In the genomic region with DNA sequence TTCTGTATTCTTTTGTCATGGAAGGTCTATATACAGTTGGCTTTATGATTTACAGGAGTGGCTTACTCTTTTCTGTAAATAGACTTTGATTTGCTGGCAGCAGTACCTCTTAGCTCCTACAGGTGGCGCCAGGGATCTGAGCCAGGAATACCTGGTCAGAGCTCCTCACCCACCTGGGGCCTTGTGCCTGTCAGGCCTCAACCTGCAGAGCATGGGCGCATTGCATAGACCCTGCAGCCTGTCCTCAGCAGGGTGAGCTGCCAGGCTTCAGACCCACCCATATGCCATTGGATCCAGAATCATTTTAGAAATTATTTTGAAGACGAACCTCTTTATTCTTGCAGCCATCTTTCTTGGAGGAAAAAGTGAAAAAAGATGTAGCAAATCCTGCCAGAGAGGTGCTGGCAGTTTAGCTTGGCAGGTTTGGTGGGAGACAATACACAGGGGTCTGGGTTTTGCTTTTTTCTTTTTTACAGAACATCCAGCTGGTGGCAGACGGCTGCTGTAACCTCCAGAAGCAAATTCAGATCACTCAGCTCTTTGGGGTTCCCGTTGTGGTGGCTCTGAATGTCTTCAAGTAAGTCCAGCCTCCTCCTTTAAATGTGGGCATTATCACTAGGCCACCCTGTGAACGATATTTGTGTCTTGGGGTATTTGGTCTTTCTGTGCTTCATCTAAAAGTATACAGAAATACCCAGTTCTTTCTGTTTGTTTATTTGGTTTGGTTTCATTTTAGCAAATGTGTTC, we compare ENCODE assay signal across 8 cellular contexts.
DNase-seq lines count a peak whose midpoint lies in the region; ATAC-seq, FAIRE-seq and TF ChIP-seq lines count a peak whose summit lies in the region.

No MANE protein-coding gene starts in this region.

- peak; percentile 79 for ATAC-seq in HG03175 (IDR thresholded peaks at IDR 0.05; ENCODE audit: unreplicated experiment)
- peak; percentile 70 for ATAC-seq in activated CD8-positive, alpha-beta T cell treated with anti-CD3 and anti-CD28 coated beads, Interleukin-2, amount 10 ng/mL, durations not matched to agents 7 days and 5 days
- ATAC-seq in stimulated activated effector memory CD8-positive, alpha-beta T cell treated with anti-CD3 and anti-CD28 coated beads, Interleukin-12 subunit alpha, Interleukin-12 subunit beta, amount 100 ng/mL, for 72 hours: peak; percentile 64

- H3K27ac ChIP-seq in endothelial cell of umbilical vein (ENCODE audit: insufficient read depth, low read depth, low read length) (peak overlapping the region; percentile 90), muscle layer of colon (ENCODE audit: low read depth, low read length) (no peak overlapping the region)

- FAIRE-seq in endothelial cell of umbilical vein (lab: Jason Lieb, UNC): no peak

- no peaks in the 10 kb centered on the region for H3K9me3 Mint-ChIP-seq in activated CD8-positive, alpha-beta T cell treated with anti-CD3 and anti-CD28 coated beads, Interleukin-2, amount 10 ng/mL, durations not matched to agents 7 days and 5 days (ENCODE audit: insufficient read depth)
- H3K9me3 Mint-ChIP-seq in stimulated activated effector memory CD8-positive, alpha-beta T cell treated with anti-CD3 and anti-CD28 coated beads, Interleukin-12 subunit alpha, Interleukin-12 subunit beta, amount 100 ng/mL, for 72 hours: no peaks in the 10 kb centered on the region

- no TSS peak for BruUV-seq in endothelial cell of umbilical vein (replicated peaks; lab: Mats Ljungman, UMichigan)

- H3K4me1 Mint-ChIP-seq in activated CD8-positive, alpha-beta T cell treated with anti-CD3 and anti-CD28 coated beads, Interleukin-2, amount 10 ng/mL, durations not matched to agents 7 days and 5 days (ENCODE audit: low read depth): peaks cover 2% of the 10 kb centered on the region
- H3K4me1 Mint-ChIP-seq in stimulated activated effector memory CD8-positive, alpha-beta T cell treated with anti-CD3 and anti-CD28 coated beads, Interleukin-12 subunit alpha, Interleukin-12 subunit beta, amount 100 ng/mL, for 72 hours: peaks cover 6% of the 10 kb centered on the region

- peaks cover 7 to 9% of the 10 kb centered on the region in 2 experiments for H3K36me3 ChIP-seq in endothelial cell of umbilical vein (ENCODE audit: control insufficient read depth in 2 of 2, extremely low read depth in 1 of 2, insufficient read depth in 2 of 2, low read length in 2 of 2)
- H3K36me3 ChIP-seq in muscle layer of colon (ENCODE audit: insufficient read depth, low read length): no peaks in the 10 kb centered on the region

- H3K27ac Mint-ChIP-seq in activated CD8-positive, alpha-beta T cell treated with anti-CD3 and anti-CD28 coated beads, Interleukin-2, amount 10 ng/mL, durations not matched to agents 7 days and 5 days: no peak overlapping the region
- H3K27ac Mint-ChIP-seq in stimulated activated effector memory CD8-positive, alpha-beta T cell treated with anti-CD3 and anti-CD28 coated beads, Interleukin-12 subunit alpha, Interleukin-12 subunit beta, amount 100 ng/mL, for 72 hours: peak overlapping the region; percentile 17

- no peaks in the 10 kb centered on the region for H3K27me3 Mint-ChIP-seq in activated CD8-positive, alpha-beta T cell treated with anti-CD3 and anti-CD28 coated beads, Interleukin-2, amount 10 ng/mL, durations not matched to agents 7 days and 5 days (ENCODE audit: low read depth)

- H3K4me3 ChIP-seq in endothelial cell of umbilical vein (replicated peaks in 1 of 3; ENCODE audit: insufficient read depth in 1 of 3, low read depth in 1 of 3, low read length in 3 of 3) (no peak overlapping the region), muscle layer of colon (ENCODE audit: low read depth in 1 of 2, low read length in 2 of 2) (peak overlapping the region in 1 of 2 donors; percentile 44)

- peaks cover 23% of the 10 kb centered on the region for H3K36me3 Mint-ChIP-seq in activated CD8-positive, alpha-beta T cell treated with anti-CD3 and anti-CD28 coated beads, Interleukin-2, amount 10 ng/mL, durations not matched to agents 7 days and 5 days (ENCODE audit: low read depth)
- H3K36me3 Mint-ChIP-seq in stimulated activated effector memory CD8-positive, alpha-beta T cell treated with anti-CD3 and anti-CD28 coated beads, Interleukin-12 subunit alpha, Interleukin-12 subunit beta, amount 100 ng/mL, for 72 hours: peaks cover 28% of the 10 kb centered on the region

- H3K27me3 ChIP-seq in endothelial cell of umbilical vein (ENCODE audit: control insufficient read depth in 2 of 2, insufficient read depth in 2 of 2, low read length in 2 of 2) (no peaks in the 10 kb centered on the region), muscle layer of colon (ENCODE audit: control insufficient read depth in 1 of 2, insufficient read depth in 2 of 2, low read length in 2 of 2) (no peaks in the 10 kb centered on the region)

- H2AFZ ChIP-seq in endothelial cell of umbilical vein (ENCODE audit: low read depth, low read length): no peak overlapping the region

- TF ChIP-seq POLR2A in endothelial cell of umbilical vein (IDR thresholded peaks at IDR 0.05; ENCODE audit: low read depth, low read length): no peak

- H3K79me2 ChIP-seq in endothelial cell of umbilical vein (ENCODE audit: control insufficient read depth, insufficient read depth, low read length): no peaks in the 10 kb centered on the region

- in situ Hi-C loops in GM13976 (cut with MboI; ENCODE audit: low sequenced_read_pairs, unreplicated experiment): loop anchor here (5.0 kb wide), 1 partner anchor 298 kb away; no protein-coding TSS in a partner anchor

- no peak overlapping the region for H3K4me3 Mint-ChIP-seq in activated CD8-positive, alpha-beta T cell treated with anti-CD3 and anti-CD28 coated beads, Interleukin-2, amount 10 ng/mL, durations not matched to agents 7 days and 5 days
- H3K4me3 Mint-ChIP-seq in stimulated activated effector memory CD8-positive, alpha-beta T cell treated with anti-CD3 and anti-CD28 coated beads, Interleukin-12 subunit alpha, Interleukin-12 subunit beta, amount 100 ng/mL, for 72 hours: no peak overlapping the region

- H3K4me1 ChIP-seq in endothelial cell of umbilical vein (ENCODE audit: control insufficient read depth, extremely low read depth, insufficient read depth, low read length) (peaks cover 35% of the 10 kb centered on the region), muscle layer of colon (ENCODE audit: insufficient read depth, low read length) (peaks cover 11% of the 10 kb centered on the region)

- intact Hi-C loops in endothelial cell of umbilical vein (cut with micrococcal nuclease): loop anchor here (1.0 to 5.0 kb wide), 4 partner anchors 31 to 320 kb away; no protein-coding TSS in a partner anchor

- H3K4me2 ChIP-seq in endothelial cell of umbilical vein (ENCODE audit: insufficient read depth, low read length): no peak overlapping the region

- no peaks in the 10 kb centered on the region for H3K9me1 ChIP-seq in endothelial cell of umbilical vein (replicated peaks; ENCODE audit: control insufficient read depth, extremely low read depth, insufficient read depth, low read length)

- no peaks in the 10 kb centered on the region for H3K9me3 ChIP-seq in endothelial cell of umbilical vein (replicated peaks; ENCODE audit: control insufficient read depth, insufficient read depth, low read length)
- H3K9me3 ChIP-seq in muscle layer of colon (ENCODE audit: low read length): no peaks in the 10 kb centered on the region

- POLR2A ChIA-PET in activated CD8-positive, alpha-beta T cell treated with anti-CD3 and anti-CD28 coated beads, Interleukin-2, amount 10 ng/mL, durations not matched to agents 7 days and 5 days (lab: Charles Lee): interaction anchor here (0.6 to 1.0 kb wide), 2 partner anchors 310 to 311 kb away, joined by 3 to 4 read pairs; no protein-coding TSS in a partner anchor
- POLR2A ChIA-PET in endothelial cell of umbilical vein (lab: Charles Lee): interaction anchor here (1.3 kb wide), 1 partner anchor 310 kb away, joined by 11 read pairs; no protein-coding TSS in a partner anchor

- TF ChIP-seq CTCF in GM13976 (IDR thresholded peaks at IDR 0.05; ENCODE audit: borderline replicate concordance, control extremely low read depth, extremely low read depth, insufficient read depth, missing control alignments) (peak; percentile 93), endothelial cell of umbilical vein (IDR thresholded peaks at IDR 0.05; ENCODE audit: extremely low read depth in 1 of 2, insufficient read depth in 1 of 2, low read depth in 1 of 2, low read length in 2 of 2) (peak; percentile 91 to 94)

- H3K9ac ChIP-seq in endothelial cell of umbilical vein (replicated peaks; ENCODE audit: extremely low read depth, insufficient read depth, low read length) (no peak overlapping the region), muscle layer of colon (ENCODE audit: low read length) (peak overlapping the region; percentile 17)

- DNase-seq in 8988T (peak; percentile 23), GM13976 (ENCODE audit: low spot score) (peak; percentile 66), NCI-H526 (lab: John Stamatoyannopoulos, UW) (peak; percentile 31 to 77), endothelial cell of umbilical vein (ENCODE audit: low read depth, low spot score) (peak; percentile 80)
- DNase-seq in activated CD8-positive, alpha-beta T cell treated with anti-CD3 and anti-CD28 coated beads, Interleukin-2, amount 10 ng/mL, durations not matched to agents 7 days and 5 days: peak; percentile 73
- DNase-seq in stimulated activated effector memory CD8-positive, alpha-beta T cell treated with anti-CD3 and anti-CD28 coated beads, Interleukin-12 subunit alpha, Interleukin-12 subunit beta, amount 100 ng/mL, for 72 hours (ENCODE audit: low spot score in 2 of 2): peak; percentile 47 to 75

- H4K20me1 ChIP-seq in endothelial cell of umbilical vein (replicated peaks; ENCODE audit: control insufficient read depth, extremely low read depth, insufficient read depth, low read length): no peaks in the 10 kb centered on the region

- CTCF ChIA-PET in activated CD8-positive, alpha-beta T cell treated with anti-CD3 and anti-CD28 coated beads, Interleukin-2, amount 10 ng/mL, durations not matched to agents 7 days and 5 days (lab: Charles Lee): interaction anchor here (0.7 to 10.6 kb wide), 36 partner anchors 9 to 427 kb away, joined by 3 to 211 read pairs (median 5); no protein-coding TSS in a partner anchor
- CTCF ChIA-PET in endothelial cell of umbilical vein (lab: Charles Lee): interaction anchor here (0.6 to 10.6 kb wide), 58 partner anchors 10 to 376 kb away, joined by 3 to 284 read pairs (median 4); partner anchors contain the start of gene AKAP12

- dilution Hi-C loops in endothelial cell of umbilical vein (cut with MboI; ENCODE audit: extremely low pct_ligation_motif_present, low sequenced_read_pairs): no loop called here

TF ChIP-seq in endothelial cell of umbilical vein, 7 proteins besides CTCF, POLR2A, EP300 and RAD21:
- TF ChIP-seq, protein P1, sequence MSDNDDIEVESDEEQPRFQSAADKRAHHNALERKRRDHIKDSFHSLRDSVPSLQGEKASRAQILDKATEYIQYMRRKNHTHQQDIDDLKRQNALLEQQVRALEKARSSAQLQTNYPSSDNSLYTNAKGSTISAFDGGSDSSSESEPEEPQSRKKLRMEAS (IDR thresholded peaks at IDR 0.05; ENCODE audit: insufficient read depth, insufficient read length): no peak
- TF ChIP-seq JUN (IDR thresholded peaks at IDR 0.05; ENCODE audit: borderline replicate concordance, insufficient read depth, insufficient read length, low read depth): no peak
- no peak for TF ChIP-seq POLR2AphosphoS5 (IDR thresholded peaks at IDR 0.05; ENCODE audit: insufficient read depth, low read depth, low read length)

Comparison
In these comparisons a context has a peak if more than half of its experiments do, and no peak if none do; other contexts are left out.
1. DNase-seq: peak in every context shown above with its lines; median percentile 80 in endothelial cell of umbilical vein; 73 in activated CD8-positive, alpha-beta T cell treated with anti-CD3 and anti-CD28 coated beads, Interleukin-2, amount 10 ng/mL, durations not matched to agents 7 days and 5 days; 66 in GM13976; 61 in stimulated activated effector memory CD8-positive, alpha-beta T cell treated with anti-CD3 and anti-CD28 coated beads, Interleukin-12 subunit alpha, Interleukin-12 subunit beta, amount 100 ng/mL, for 72 hours; 54 in NCI-H526; 23 in 8988T.